In the genomic region with DNA sequence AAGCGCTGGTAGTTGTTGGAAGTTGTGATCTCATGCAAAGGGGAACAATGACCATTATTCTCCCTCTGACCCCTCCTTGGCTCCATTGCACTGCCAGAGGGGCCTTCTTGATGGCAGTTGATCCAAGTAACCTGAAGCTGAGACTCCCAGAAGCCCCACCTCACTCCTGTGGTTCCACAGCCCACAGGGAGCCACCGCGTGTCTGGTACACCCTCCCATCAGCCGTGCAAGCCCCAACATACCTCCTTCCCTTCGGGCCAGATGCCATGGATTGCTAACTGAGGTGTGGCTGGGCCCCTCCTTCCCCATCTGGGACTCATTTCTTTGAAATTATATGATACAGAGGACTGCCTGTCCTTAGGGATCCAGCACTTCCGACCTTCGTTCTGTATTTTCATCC, we compare ENCODE assay signal across 11 cellular contexts. TPM values are rescaled to one million over a fixed set of nuclear protein-coding genes. Genes with fewer than 3 reads are reported as not detected.
A peak's percentile ranks its signal among the peaks of the same experiment; 100 is the strongest.
DNase-seq lines count a peak whose midpoint lies in the region; ATAC-seq and TF ChIP-seq lines count a peak whose summit lies in the region.
"Had no signal": no experiment of that assay in that cellular context is flagged by ENCODE, and none has a peak within 500 bp of the region (broad histone marks: within the 10 kb centered on the region; RNA-seq: fewer than 3 reads in every experiment).

No MANE protein-coding gene starts in this region.

- DNase-seq in left colon (peak; percentile 38 to 76), stomach (peak; percentile 58), BE2C (no peak)
- DNase-seq in naive thymus-derived CD8-positive, alpha-beta T cell, result no peak
- no peak for DNase-seq in activated naive CD4-positive, alpha-beta T cell (lab: John Stamatoyannopoulos, UW)
- DNase-seq: activated CD8-positive, alpha-beta memory T cell treated with anti-CD3 and anti-CD28 coated beads, Interleukin-2, amount 10 ng/mL, durations not matched to agents 7 days and 5 days had no signal

- H3K27me3 ChIP-seq in stomach (no peaks in the 10 kb centered on the region), BE2C (no peaks in the 10 kb centered on the region)

- H3K4me1 ChIP-seq in HEK293 (ENCODE audit: control insufficient read depth, insufficient read depth, low read length) (peaks cover 4% of the 10 kb centered on the region; the same call in 1 of the 2 replicates), stomach (peaks cover 59 to 97% (median 78%) of the 10 kb centered on the region in 4 donors), BE2C (peaks cover 10% of the 10 kb centered on the region)

- H3K9me3 ChIP-seq in HEK293 (ENCODE audit: control insufficient read depth, insufficient read depth, low read depth, low read length) (no peaks in the 10 kb centered on the region), stomach (no peaks in the 10 kb centered on the region), BE2C (no peaks in the 10 kb centered on the region)

- H3K36me3 ChIP-seq in HEK293 (ENCODE audit: control insufficient read depth in 2 of 2, insufficient read depth in 1 of 2, low read length in 2 of 2) (peaks cover 21 to 55% of the 10 kb centered on the region in 2 experiments; a peak in 2 of 3 replicates), stomach (peaks cover 0 to 19% (median 13%) of the 10 kb centered on the region in 4 donors), BE2C (peaks cover 11% of the 10 kb centered on the region)

- H3K4me3 Mint-ChIP-seq in brain, result no peak overlapping the region
- H3K4me3 Mint-ChIP-seq in naive thymus-derived CD8-positive, alpha-beta T cell, result no peak overlapping the region
- H3K4me3 Mint-ChIP-seq: activated CD8-positive, alpha-beta memory T cell treated with anti-CD3 and anti-CD28 coated beads, Interleukin-2, amount 10 ng/mL, durations not matched to agents 7 days and 5 days; dendritic cell treated with granulocyte-macrophage colony-stimulating factor and Interleukin-4, amounts not matched to agents 40 ng/mL and 50 ng/mL, for 4 days had no signal

- POLR2A ChIA-PET in HEK293 (lab: Yijun Ruan, JAX), result interaction anchor here (0.6 kb wide), 1 partner anchor 170 kb away, joined by 5 read pairs; the partner anchor contains the start of gene WBP2
- POLR2A ChIA-PET in naive thymus-derived CD8-positive, alpha-beta T cell (lab: Charles Lee), result no interaction called here

- H3K27me3 Mint-ChIP-seq in brain, result no peaks in the 10 kb centered on the region
- H3K27me3 Mint-ChIP-seq in naive thymus-derived CD8-positive, alpha-beta T cell, result no peaks in the 10 kb centered on the region
- H3K27me3 Mint-ChIP-seq: activated CD8-positive, alpha-beta memory T cell treated with anti-CD3 and anti-CD28 coated beads, Interleukin-2, amount 10 ng/mL, durations not matched to agents 7 days and 5 days; dendritic cell treated with granulocyte-macrophage colony-stimulating factor and Interleukin-4, amounts not matched to agents 40 ng/mL and 50 ng/mL, for 4 days had no signal

- peak overlapping the region; percentile 8 to 90 (median 86) for H3K27ac Mint-ChIP-seq in brain
- H3K27ac Mint-ChIP-seq in naive thymus-derived CD8-positive, alpha-beta T cell, result peak overlapping the region in 1 of 10 donors; percentile 57
- H3K27ac Mint-ChIP-seq: activated CD8-positive, alpha-beta memory T cell treated with anti-CD3 and anti-CD28 coated beads, Interleukin-2, amount 10 ng/mL, durations not matched to agents 7 days and 5 days had no signal

- CTCF ChIA-PET in HEK293 (lab: Yijun Ruan, JAX), result interaction anchor here (0.5 to 16.4 kb wide), 4 partner anchors 9 to 497 kb away, joined by 3 to 308 read pairs (median 12); partner anchors contain the start of gene SMIM5

- peaks cover 37% of the 10 kb centered on the region for H3K4me1 Mint-ChIP-seq in brain
- peaks cover 19 to 62% (median 39%) of the 10 kb centered on the region in 4 donors for H3K4me1 Mint-ChIP-seq in naive thymus-derived CD8-positive, alpha-beta T cell

- TF ChIP-seq CTCF in HEK293 (tag by site-specific recombination; IDR thresholded peaks at IDR 0.05) (no peak), brain (conservative IDR thresholded peaks at IDR 0.05) (no peak), stomach (IDR thresholded peaks at IDR 0.05) (no peak), BE2C (IDR thresholded peaks at IDR 0.05; ENCODE audit: low read depth, low read length) (no peak)

- H3K27ac ChIP-seq in HEK293 (ENCODE audit: extremely low read depth, low read depth, low read length), result no peak overlapping the region
- peak overlapping the region; percentile 42 to 89 (median 79) for H3K27ac ChIP-seq in stomach

- no peak for TF ChIP-seq POLR2A in stomach (IDR thresholded peaks at IDR 0.05)

- peak; percentile 66 for ATAC-seq in left colon
- no peak for ATAC-seq in naive thymus-derived CD8-positive, alpha-beta T cell
- ATAC-seq in HG02588 (IDR thresholded peaks at IDR 0.05; ENCODE audit: unreplicated experiment), result no peak
- ATAC-seq: activated CD8-positive, alpha-beta memory T cell treated with anti-CD3 and anti-CD28 coated beads, Interleukin-2, amount 10 ng/mL, durations not matched to agents 7 days and 5 days had no signal

- H3K36me3 Mint-ChIP-seq in brain, result peaks cover 51% of the 10 kb centered on the region
- peaks cover 0 to 43% (median 0%) of the 10 kb centered on the region in 3 donors for H3K36me3 Mint-ChIP-seq in naive thymus-derived CD8-positive, alpha-beta T cell

- no peaks in the 10 kb centered on the region for H3K9me3 Mint-ChIP-seq in brain
- H3K9me3 Mint-ChIP-seq in naive thymus-derived CD8-positive, alpha-beta T cell, result no peaks in the 10 kb centered on the region
- H3K9me3 Mint-ChIP-seq: dendritic cell treated with granulocyte-macrophage colony-stimulating factor and Interleukin-4, amounts not matched to agents 40 ng/mL and 50 ng/mL, for 4 days had no signal

- 44 to 65% (median 47%) methylated on average over 4 to 7 of the region's 7 CpGs for WGBS in stomach, 5 donors

- intact Hi-C loops in left colon (cut with DNase I, micrococcal nuclease), result no loop called here
- intact Hi-C loops in stomach (cut with DNase I; ENCODE audit: low total_unique reads), result no loop called here

- H3K4me3 ChIP-seq in HEK293 (ENCODE audit: low read depth, low read length), result no peak overlapping the region
- no peak overlapping the region for H3K4me3 ChIP-seq in stomach
- H3K4me3 ChIP-seq in BE2C (ENCODE audit: low read depth, low read length), result no peak overlapping the region

- TF ChIP-seq EP300 in stomach (IDR thresholded peaks at IDR 0.05), result no peak

TF ChIP-seq in HEK293, 187 proteins besides CTCF, POLR2A, EP300 and RAD21:
- TF ChIP-seq SP2 (tag by site-specific recombination; IDR thresholded peaks at IDR 0.05) (no peak), ZNF510 (tag by site-specific recombination; IDR thresholded peaks at IDR 0.05; ENCODE audit: insufficient replicate concordance) (no peak), ZNF19 (tag by site-specific recombination; IDR thresholded peaks at IDR 0.05; ENCODE audit: low read depth) (no peak), ZBTB7A (tag by site-specific recombination; IDR thresholded peaks at IDR 0.05; ENCODE audit: low read depth) (no peak), KLF1 (tag by site-specific recombination; IDR thresholded peaks at IDR 0.05) (peak; percentile 70), ZNF155 (tag by site-specific recombination; IDR thresholded peaks at IDR 0.05) (no peak), ZBTB17 (tag by site-specific recombination; IDR thresholded peaks at IDR 0.05) (no peak), KLF17 (tag by site-specific recombination; IDR thresholded peaks at IDR 0.05) (peak; percentile 41; the same call in 1 of the 2 replicates), ZFP3 (tag by site-specific recombination; IDR thresholded peaks at IDR 0.05; ENCODE audit: low read depth) (no peak)
TF ChIP-seq in HEK293: peak in this region for 2.

RNA-seq across cellular contexts. Expression of gene SAP30BP, which starts 17.8 kb away (rescaled TPM):
- polyA plus RNA-seq in brain (ENCODE audit: insufficient read depth, low read depth, low replicate concordance) (113 TPM), stomach (10 to 100 TPM; 59.0 to 82.5 (median 72.8) TPM)
- total RNA-seq in left colon (10 to 100 TPM; 72.1 to 72.5 TPM), stomach (100 to 1,000 TPM in 2 of 5 donors, 10 to 100 TPM in 3; 24.6 to 154 (median 72.9) TPM)
- 100 to 1,000 TPM in 1 of 2 experiments, 10 to 100 TPM in 1; 99.2 to 121 TPM for total RNA-seq in naive thymus-derived CD8-positive, alpha-beta T cell
- 10 to 100 TPM; 57.8 to 72.0 (median 69.6) TPM for polyA plus RNA-seq in naive thymus-derived CD8-positive, alpha-beta T cell
- 162 TPM for polyA plus RNA-seq in BE2C (2012; ENCODE audit: insufficient read depth, insufficient read length, low read depth)

RNA-seq across cellular contexts. Expression of gene RECQL5, which starts 18.0 kb away (rescaled TPM):
- 25.9 TPM for polyA plus RNA-seq in brain (ENCODE audit: insufficient read depth, low read depth, low replicate concordance)
- total RNA-seq in left colon, result 10 to 100 TPM; 23.2 to 27.0 TPM
- 100 to 1,000 TPM in 2 of 5 donors, 10 to 100 TPM in 3; 21.4 to 229 (median 46.7) TPM for total RNA-seq in stomach
- 10 to 100 TPM; 29.6 to 61.4 (median 50.8) TPM for polyA plus RNA-seq in stomach
- 10 to 100 TPM; 76.0 to 79.0 TPM for total RNA-seq in naive thymus-derived CD8-positive, alpha-beta T cell
- polyA plus RNA-seq in naive thymus-derived CD8-positive, alpha-beta T cell, result 10 to 100 TPM; 12.3 to 23.4 (median 19.3) TPM
- polyA plus RNA-seq in BE2C (2012; ENCODE audit: insufficient read depth, insufficient read length, low read depth), result 69.1 TPM

RNA-seq across cellular contexts. Expression of gene ITGB4, which starts 36.3 kb away (rescaled TPM):
- polyA plus RNA-seq in brain (ENCODE audit: insufficient read depth, low read depth, low replicate concordance), result 29.4 TPM
- total RNA-seq in left colon, result 100 to 1,000 TPM; 252 to 318 TPM
- total RNA-seq in stomach, result 100 to 1,000 TPM in 4 of 5 donors, 10 to 100 TPM in 1; 66.8 to 137 (median 132) TPM
- 10 to 100 TPM; 33.6 to 66.1 (median 60.3) TPM for polyA plus RNA-seq in stomach
- 1 to 10 TPM; 1.5 to 2.4 TPM for total RNA-seq in naive thymus-derived CD8-positive, alpha-beta T cell
- 1 to 10 TPM in 2 of 3 donors, under 1 TPM in 1; 0.35 to 1.9 (median 1.4) TPM for polyA plus RNA-seq in naive thymus-derived CD8-positive, alpha-beta T cell
- polyA plus RNA-seq in BE2C (2012; ENCODE audit: insufficient read depth, insufficient read length, low read depth), result 2.8 TPM

RNA-seq across cellular contexts. Expression of gene SMIM5, which starts 51.7 kb away (rescaled TPM):
- 2.2 TPM for polyA plus RNA-seq in brain (ENCODE audit: insufficient read depth, low read depth, low replicate concordance)
- total RNA-seq in left colon, result 10 to 100 TPM; 15.4 to 28.3 TPM
- 10 to 100 TPM in 1 of 5 donors, 1 to 10 TPM in 1, under 1 TPM in 1, not detected in 2; 0.58 to 12.7 (median 3.6) TPM for total RNA-seq in stomach
- 10 to 100 TPM in 1 of 3 donors, 1 to 10 TPM in 2; 5.9 to 29.5 (median 10.0) TPM for polyA plus RNA-seq in stomach
- total RNA-seq in naive thymus-derived CD8-positive, alpha-beta T cell, result 1 to 10 TPM in 1 of 2 experiments, under 1 TPM in 1; 0.82 to 1.3 TPM
- under 1 TPM in 2 of 3 donors, not detected in 1; 0.06 to 0.13 TPM for polyA plus RNA-seq in naive thymus-derived CD8-positive, alpha-beta T cell
- 0.46 TPM for polyA plus RNA-seq in BE2C (2012; ENCODE audit: insufficient read depth, insufficient read length, low read depth)
- total RNA-seq: SK-MEL-5 had no signal

Comparison
In these comparisons a context has a peak if more than half of its experiments do, and no peak if none do; other contexts are left out.
1. DNase-seq: peak in left colon (2 of 2) and stomach (single experiment); none in naive thymus-derived CD8-positive, alpha-beta T cell (0 of 10), BE2C (single experiment) and activated naive CD4-positive, alpha-beta T cell (0 of 4).
2. RNA of gene ITGB4, which starts 36.3 kb away (total RNA-seq): 252 to 318 TPM in left colon and 66.8 to 137 TPM in stomach; 1.5 to 2.4 TPM in naive thymus-derived CD8-positive, alpha-beta T cell; every median in the first group is over 10 times any median in the second.